ENCODE assay signal across 9 cellular contexts in the genomic region with DNA sequence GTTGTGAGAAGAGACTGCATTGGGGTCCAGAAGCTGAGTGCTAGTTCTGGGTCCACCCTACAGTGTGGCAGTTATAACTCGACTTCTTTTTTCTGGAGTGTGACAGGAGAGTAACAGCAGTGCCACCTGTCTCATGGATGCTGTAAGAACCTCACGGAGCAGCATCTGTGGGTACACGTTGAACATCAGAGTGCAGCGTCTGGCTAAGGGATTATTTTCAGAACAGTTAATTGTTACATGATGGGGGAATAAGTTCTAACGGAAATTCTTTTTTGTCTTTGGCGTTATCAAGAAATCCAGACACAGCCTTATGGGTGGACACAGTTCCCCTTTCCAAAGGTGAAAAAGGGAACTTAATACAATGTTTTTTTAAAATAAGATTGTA. TPM values are rescaled to one million over a fixed set of nuclear protein-coding genes. Genes with fewer than 3 reads are reported as not detected.
A peak's percentile ranks its signal among the peaks of the same experiment; 100 is the strongest.
DNase-seq lines count a peak whose midpoint lies in the region; ATAC-seq, FAIRE-seq and TF ChIP-seq lines count a peak whose summit lies in the region.
"Had no signal": no experiment of that assay in that cellular context is flagged by ENCODE, and none has a peak within 500 bp of the region (broad histone marks: within the 10 kb centered on the region; RNA-seq: fewer than 3 reads in every experiment).

No MANE protein-coding gene starts in this region.

- TF ChIP-seq CTCF in HCT116 (IDR thresholded peaks at IDR 0.05 in 2 of 3, conservative IDR thresholded peaks at IDR 0.05 in 1 of 3; ENCODE audit: borderline replicate concordance in 1 of 3, insufficient read depth in 1 of 3, low read depth in 2 of 3, low read length in 2 of 3) = peak; percentile 7 to 47 (median 29); a peak in 2 of 6 replicates
- TF ChIP-seq CTCF in bronchial epithelial cell (IDR thresholded peaks at IDR 0.05; ENCODE audit: insufficient read depth, low read length, severe bottlenecking) = peak; percentile 18
- TF ChIP-seq CTCF in prostate gland (IDR thresholded peaks at IDR 0.05) = peak in 1 of 4 experiments; percentile 24

- H3K4me2 ChIP-seq in HCT116 (ENCODE audit: low read length) = no peak overlapping the region

- DNase-seq in HCT116 (ENCODE audit: low read depth, low spot score) (no peak), NCI-H82 (lab: John Stamatoyannopoulos, UW) (peak; percentile 85), bronchial epithelial cell (ENCODE audit: low read depth) (no peak), prostate gland (ENCODE audit: low spot score) (no peak), iPS-NIHi11 (ENCODE audit: low spot score) (no peak), SHP77 (lab: John Stamatoyannopoulos, UW) (no peak)
- DNase-seq in stimulated activated CD4-positive, alpha-beta T cell treated with anti-CD3 and anti-CD28 coated beads, Interleukin-4, amount 100 ng/mL, for 4 hours = no peak
- DNase-seq: activated T-cell treated with anti-CD3 and anti-CD28 coated beads for 4 hours had no signal

- no peak for FAIRE-seq in bronchial epithelial cell (lab: Jason Lieb, UNC)

- H3K4me1 ChIP-seq in HCT116 (ENCODE audit: control insufficient read depth in 1 of 2, insufficient read depth in 2 of 2, low read length in 2 of 2) = peaks cover 0 to 31% of the 10 kb centered on the region in 2 experiments; a peak in 2 of 4 replicates
- H3K4me1 ChIP-seq in prostate gland (replicated peaks) = no peaks in the 10 kb centered on the region

- POLR2A ChIA-PET in HCT116 (lab: Charles Lee) = no interaction called here

- TF ChIP-seq RAD21 in HCT116 (IDR thresholded peaks at IDR 0.05; ENCODE audit: low read depth) = peak; percentile 62

- 0 out of 4 replicates have a peak, but pooled peaks cover 0 to 4% of the 10 kb centered on the region in 2 experiments for H3K9me3 ChIP-seq in HCT116 (ENCODE audit: control insufficient read depth in 1 of 2, insufficient read depth in 1 of 2, low read depth in 1 of 2, low read length in 2 of 2)
- no peaks in the 10 kb centered on the region for H3K9me3 ChIP-seq in prostate gland

- ATAC-seq in HCT116 (no peak), HG03159 (IDR thresholded peaks at IDR 0.05; ENCODE audit: unreplicated experiment) (no peak)

- RAD21 ChIA-PET in HCT116 (lab: Charles Lee; ENCODE audit: low non-redundant PET in 1 of 2, low total read pairs in 2 of 2, uncharacterized antibody in 2 of 2, unreplicated experiment in 2 of 2) = no interaction called here

- H3K27ac ChIP-seq in HCT116 (ENCODE audit: low read depth, low read length) = no peak overlapping the region
- H3K27ac ChIP-seq in prostate gland = peak overlapping the region; percentile 35 to 60

- no peaks in the 10 kb centered on the region for H3K79me2 ChIP-seq in HCT116 (ENCODE audit: insufficient read depth, low read length)

- H4K20me1 ChIP-seq in HCT116 (ENCODE audit: insufficient read depth) = peaks cover 11% of the 10 kb centered on the region; the same call in 1 of the 2 replicates

- 39% methylated on average over 6 of the region's 6 CpGs for WGBS in prostate gland

- CTCF ChIA-PET in HCT116 (lab: Charles Lee) = no interaction called here

- no peak for TF ChIP-seq POLR2A in HCT116 (IDR thresholded peaks at IDR 0.05; ENCODE audit: borderline replicate concordance, extremely low read depth, insufficient read depth, insufficient read length)
- no peak for TF ChIP-seq POLR2A in prostate gland (IDR thresholded peaks at IDR 0.05)

- H2AFZ ChIP-seq in HCT116 (ENCODE audit: low read depth, low read length, poor library complexity, severe bottlenecking) = no peak overlapping the region

- H3K36me3 ChIP-seq in HCT116 (ENCODE audit: control insufficient read depth in 1 of 2, insufficient read depth in 2 of 2, low read length in 2 of 2) (peaks cover 10 to 20% of the 10 kb centered on the region in 2 experiments), bronchial epithelial cell (ENCODE audit: control insufficient read depth, insufficient read depth, low read length) (no peaks in the 10 kb centered on the region), prostate gland (no peaks in the 10 kb centered on the region)

- intact Hi-C loops in HCT116 (cut with micrococcal nuclease) (loop anchor here (2.0 to 10.0 kb wide), 3 partner anchors 132 to 388 kb away; no protein-coding TSS in a partner anchor), prostate gland (cut with DNase I) (loop anchor here (10.0 kb wide), 2 partner anchors 128 to 892 kb away; no protein-coding TSS in a partner anchor)

- BruUV-seq in HCT116 (replicated peaks; lab: Mats Ljungman, UMichigan) = no TSS peak

- H3K9me2 ChIP-seq in HCT116 (ENCODE audit: insufficient read depth) = 0 out of 2 replicates have a peak, but pooled peaks cover 3% of the 10 kb centered on the region

- H3K27me3 ChIP-seq in HCT116 (ENCODE audit: insufficient read depth, low read length) = no peaks in the 10 kb centered on the region
- H3K27me3 ChIP-seq in bronchial epithelial cell (ENCODE audit: control insufficient read depth, insufficient read depth, low read length) = no peaks in the 10 kb centered on the region
- no peaks in the 10 kb centered on the region for H3K27me3 ChIP-seq in prostate gland (replicated peaks; ENCODE audit: insufficient read depth)

- no peak overlapping the region for H3K9ac ChIP-seq in HCT116 (ENCODE audit: low read length)

- H3K4me3 ChIP-seq in HCT116 (replicated peaks in 1 of 2; ENCODE audit: low read depth in 1 of 2, low read length in 2 of 2) (no peak overlapping the region), bronchial epithelial cell (ENCODE audit: low read depth, low read length) (no peak overlapping the region), prostate gland (no peak overlapping the region)

TF ChIP-seq in HCT116, 20 proteins besides CTCF, POLR2A, EP300 and RAD21:
- TF ChIP-seq, protein P1, sequence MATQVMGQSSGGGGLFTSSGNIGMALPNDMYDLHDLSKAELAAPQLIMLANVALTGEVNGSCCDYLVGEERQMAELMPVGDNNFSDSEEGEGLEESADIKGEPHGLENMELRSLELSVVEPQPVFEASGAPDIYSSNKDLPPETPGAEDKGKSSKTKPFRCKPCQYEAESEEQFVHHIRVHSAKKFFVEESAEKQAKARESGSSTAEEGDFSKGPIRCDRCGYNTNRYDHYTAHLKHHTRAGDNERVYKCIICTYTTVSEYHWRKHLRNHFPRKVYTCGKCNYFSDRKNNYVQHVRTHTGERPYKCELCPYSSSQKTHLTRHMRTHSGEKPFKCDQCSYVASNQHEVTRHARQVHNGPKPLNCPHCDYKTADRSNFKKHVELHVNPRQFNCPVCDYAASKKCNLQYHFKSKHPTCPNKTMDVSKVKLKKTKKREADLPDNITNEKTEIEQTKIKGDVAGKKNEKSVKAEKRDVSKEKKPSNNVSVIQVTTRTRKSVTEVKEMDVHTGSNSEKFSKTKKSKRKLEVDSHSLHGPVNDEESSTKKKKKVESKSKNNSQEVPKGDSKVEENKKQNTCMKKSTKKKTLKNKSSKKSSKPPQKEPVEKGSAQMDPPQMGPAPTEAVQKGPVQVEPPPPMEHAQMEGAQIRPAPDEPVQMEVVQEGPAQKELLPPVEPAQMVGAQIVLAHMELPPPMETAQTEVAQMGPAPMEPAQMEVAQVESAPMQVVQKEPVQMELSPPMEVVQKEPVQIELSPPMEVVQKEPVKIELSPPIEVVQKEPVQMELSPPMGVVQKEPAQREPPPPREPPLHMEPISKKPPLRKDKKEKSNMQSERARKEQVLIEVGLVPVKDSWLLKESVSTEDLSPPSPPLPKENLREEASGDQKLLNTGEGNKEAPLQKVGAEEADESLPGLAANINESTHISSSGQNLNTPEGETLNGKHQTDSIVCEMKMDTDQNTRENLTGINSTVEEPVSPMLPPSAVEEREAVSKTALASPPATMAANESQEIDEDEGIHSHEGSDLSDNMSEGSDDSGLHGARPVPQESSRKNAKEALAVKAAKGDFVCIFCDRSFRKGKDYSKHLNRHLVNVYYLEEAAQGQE (IDR thresholded peaks at IDR 0.05; ENCODE audit: low read depth) = no peak
- TF ChIP-seq YY1 (IDR thresholded peaks at IDR 0.05; ENCODE audit: extremely low read depth, insufficient replicate concordance, low read depth, low read length) = no peak
- TF ChIP-seq SIN3A (IDR thresholded peaks at IDR 0.05; ENCODE audit: low read depth) = no peak
- no peak for TF ChIP-seq ZNF274 (IDR thresholded peaks at IDR 0.05; ENCODE audit: low read depth, low read length)
- TF ChIP-seq SRF (IDR thresholded peaks at IDR 0.05; ENCODE audit: low read depth) = no peak
- TF ChIP-seq, protein P2, sequence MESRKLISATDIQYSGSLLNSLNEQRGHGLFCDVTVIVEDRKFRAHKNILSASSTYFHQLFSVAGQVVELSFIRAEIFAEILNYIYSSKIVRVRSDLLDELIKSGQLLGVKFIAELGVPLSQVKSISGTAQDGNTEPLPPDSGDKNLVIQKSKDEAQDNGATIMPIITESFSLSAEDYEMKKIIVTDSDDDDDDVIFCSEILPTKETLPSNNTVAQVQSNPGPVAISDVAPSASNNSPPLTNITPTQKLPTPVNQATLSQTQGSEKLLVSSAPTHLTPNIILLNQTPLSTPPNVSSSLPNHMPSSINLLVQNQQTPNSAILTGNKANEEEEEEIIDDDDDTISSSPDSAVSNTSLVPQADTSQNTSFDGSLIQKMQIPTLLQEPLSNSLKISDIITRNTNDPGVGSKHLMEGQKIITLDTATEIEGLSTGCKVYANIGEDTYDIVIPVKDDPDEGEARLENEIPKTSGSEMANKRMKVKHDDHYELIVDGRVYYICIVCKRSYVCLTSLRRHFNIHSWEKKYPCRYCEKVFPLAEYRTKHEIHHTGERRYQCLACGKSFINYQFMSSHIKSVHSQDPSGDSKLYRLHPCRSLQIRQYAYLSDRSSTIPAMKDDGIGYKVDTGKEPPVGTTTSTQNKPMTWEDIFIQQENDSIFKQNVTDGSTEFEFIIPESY (IDR thresholded peaks at IDR 0.05; ENCODE audit: extremely low read depth, insufficient replicate concordance, low read length) = no peak
- TF ChIP-seq EGR1 (IDR thresholded peaks at IDR 0.05; ENCODE audit: low read depth) = no peak
- no peak for TF ChIP-seq CBX3 (IDR thresholded peaks at IDR 0.05; ENCODE audit: low read depth)
- no peak for TF ChIP-seq ZFX (IDR thresholded peaks at IDR 0.05)
- no peak for TF ChIP-seq EZH2phosphoT487 (IDR thresholded peaks at IDR 0.05; ENCODE audit: borderline replicate concordance)

RNA-seq across cellular contexts. Expression of a gene that starts 28.3 kb away (rescaled TPM):
- total RNA-seq in HCT116 (2021; ENCODE audit: unreplicated experiment) = 0.76 TPM
- polyA plus RNA-seq in HCT116 (2012) = 0.05 and 0.10 TPM in 2 replicates
- total RNA-seq in bronchial epithelial cell = under 0.01 TPM in 1 of 2 replicates, not detected in the other
- under 1 TPM; 0.36 to 0.62 TPM for total RNA-seq in prostate gland

RNA-seq across cellular contexts. Expression of a gene that starts 58.3 kb away (rescaled TPM):
- total RNA-seq in HCT116 (2021; ENCODE audit: unreplicated experiment) (119 TPM), bronchial epithelial cell (54.9 and 117 TPM in 2 replicates), prostate gland (10 to 100 TPM; 30.6 to 36.9 TPM)
- polyA plus RNA-seq in HCT116 (2012) = 58.2 and 67.2 TPM in 2 replicates
